In the genomic region with DNA sequence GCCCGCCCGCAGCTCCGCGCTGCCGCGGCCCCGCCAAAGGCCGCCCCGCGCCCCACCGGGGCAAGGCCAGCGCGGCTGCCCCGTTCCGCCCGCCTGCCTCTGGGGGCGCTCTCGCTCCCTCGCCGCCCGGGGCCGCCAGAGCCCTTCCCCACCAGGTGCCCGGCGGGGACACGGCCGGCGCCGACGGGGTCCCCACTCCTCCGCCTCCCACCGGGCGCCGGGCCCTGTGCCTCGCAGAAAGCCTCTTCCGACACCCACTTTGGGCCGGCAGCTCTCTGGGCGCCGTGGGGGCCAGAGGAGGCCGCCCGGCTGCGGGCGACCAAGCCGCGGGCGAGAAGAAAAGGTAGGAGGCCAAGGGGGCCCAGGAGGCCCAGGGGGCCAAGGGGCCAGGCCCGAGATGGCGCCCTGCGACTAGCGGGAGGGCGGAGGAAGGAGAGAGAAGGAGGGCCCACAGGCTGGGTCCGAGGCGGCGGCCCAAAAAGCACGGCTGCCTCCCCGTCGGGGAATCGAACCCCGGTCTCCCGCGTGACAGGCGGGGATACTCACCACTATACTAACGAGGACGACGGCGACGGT, we compare ENCODE assay signal across 10 cellular contexts. TPM values are rescaled to one million over a fixed set of nuclear protein-coding genes. Genes with fewer than 3 reads are reported as not detected.
A peak's percentile ranks its signal among the peaks of the same experiment; 100 is the strongest.
DNase-seq lines count a peak whose midpoint lies in the region; ATAC-seq lines count a peak whose summit lies in the region.
"Not testable (repeated sequence)": the region's sequence is repeated elsewhere in the genome, so short reads cannot be mapped to it uniquely, and the experiment has no call there.
"Had no signal": no experiment of that assay in that cellular context is flagged by ENCODE, and none has a peak within 500 bp of the region (broad histone marks: within the 10 kb centered on the region; RNA-seq: fewer than 3 reads in every experiment).

No MANE protein-coding gene starts in this region.

- intact Hi-C loops in activated CD4-positive, alpha-beta T cell treated with anti-CD3 and anti-CD28 coated beads for 36 hours (cut with DNase I, micrococcal nuclease); left colon (cut with DNase I, micrococcal nuclease); aorta (cut with DNase I): not testable (repeated sequence)

- H3K4me3 Mint-ChIP-seq in activated CD4-positive, alpha-beta T cell treated with anti-CD3 and anti-CD28 coated beads for 36 hours, result not testable (repeated sequence)

- H3K36me3 Mint-ChIP-seq in activated CD4-positive, alpha-beta T cell treated with anti-CD3 and anti-CD28 coated beads for 36 hours (ENCODE audit: low read depth), result not testable (repeated sequence)

- not testable (repeated sequence) for H3K4me3 ChIP-seq in aorta (ENCODE audit: low read length in 2 of 2)

- DNase-seq in activated CD4-positive, alpha-beta T cell treated with anti-CD3 and anti-CD28 coated beads for 36 hours; left colon; aorta: not testable (repeated sequence)

- not testable (repeated sequence) for H3K27ac ChIP-seq in aorta (ENCODE audit: low read depth in 1 of 2, low read length in 2 of 2)

- not testable (repeated sequence) for H3K36me3 ChIP-seq in aorta (ENCODE audit: control insufficient read depth in 1 of 2, insufficient read depth in 2 of 2, low read length in 1 of 2)

- peak; percentile 21 for ATAC-seq in GM18870 (IDR thresholded peaks at IDR 0.05; ENCODE audit: unreplicated experiment)
- peak; percentile 27 for ATAC-seq in GM21367 (IDR thresholded peaks at IDR 0.05; ENCODE audit: unreplicated experiment)
- peak; percentile 27 for ATAC-seq in HG02610 (IDR thresholded peaks at IDR 0.05; ENCODE audit: unreplicated experiment)
- ATAC-seq in HG03060 (IDR thresholded peaks at IDR 0.05; ENCODE audit: low read depth, unreplicated experiment), result peak; percentile 13
- ATAC-seq in HG03460 (IDR thresholded peaks at IDR 0.05; ENCODE audit: unreplicated experiment), result peak; percentile 20
- peak; percentile 40 for ATAC-seq in activated CD4-positive, alpha-beta T cell treated with anti-CD3 and anti-CD28 coated beads for 36 hours
- peak; percentile 16 for ATAC-seq in left colon
- peak; percentile 24 for ATAC-seq in aorta (ENCODE audit: low FRiP score)

- POLR2A ChIA-PET in activated CD4-positive, alpha-beta T cell treated with anti-CD3 and anti-CD28 coated beads for 36 hours (lab: Charles Lee), result not testable (repeated sequence)

- CTCF ChIA-PET in activated CD4-positive, alpha-beta T cell treated with anti-CD3 and anti-CD28 coated beads for 36 hours (lab: Charles Lee), result not testable (repeated sequence)

- not testable (repeated sequence) for H3K27ac Mint-ChIP-seq in activated CD4-positive, alpha-beta T cell treated with anti-CD3 and anti-CD28 coated beads for 36 hours

- not testable (repeated sequence) for H3K4me1 Mint-ChIP-seq in activated CD4-positive, alpha-beta T cell treated with anti-CD3 and anti-CD28 coated beads for 36 hours

- not testable (repeated sequence) for H3K27me3 ChIP-seq in aorta (ENCODE audit: control insufficient read depth in 1 of 2, insufficient read depth in 2 of 2, low read length in 1 of 2)

- H3K9me3 ChIP-seq in aorta (ENCODE audit: control insufficient read depth, low read length), result not testable (repeated sequence)

- not testable (repeated sequence) for H3K4me1 ChIP-seq in aorta (ENCODE audit: control insufficient read depth in 1 of 2, insufficient read depth in 2 of 2, low read length in 2 of 2)

- WGBS in aorta, 2 donors, result no CpG with 5 or more reads among the region's 66 CpGs

- H3K27me3 Mint-ChIP-seq in activated CD4-positive, alpha-beta T cell treated with anti-CD3 and anti-CD28 coated beads for 36 hours, result peaks cover 27% of the 10 kb centered on the region

- not testable (repeated sequence) for H3K9me3 Mint-ChIP-seq in activated CD4-positive, alpha-beta T cell treated with anti-CD3 and anti-CD28 coated beads for 36 hours (ENCODE audit: low read depth)

RNA-seq across cellular contexts. Expression of a gene that starts 35.2 kb away (rescaled TPM):
- not detected for total RNA-seq in activated CD4-positive, alpha-beta T cell treated with anti-CD3 and anti-CD28 coated beads for 36 hours
- 10 to 100 TPM in 1 of 2 donors, 1 to 10 TPM in 1; 5.5 to 17.4 TPM for total RNA-seq in left colon
- total RNA-seq in aorta, result 100 to 1,000 TPM in 1 of 2 donors, 10 to 100 TPM in 1; 83.1 to 113 TPM
- polyA plus RNA-seq in aorta, result 10 to 100 TPM; 13.3 to 83.1 TPM
- total RNA-seq: activated naive CD8-positive, alpha-beta T cell treated with anti-CD3 and anti-CD28 coated beads for 36 hours; bronchial epithelial cell had no signal

RNA-seq across cellular contexts. Expression of a gene that starts 54.3 kb away (rescaled TPM):
- under 1 TPM; 0.11 to 0.14 TPM for total RNA-seq in activated CD4-positive, alpha-beta T cell treated with anti-CD3 and anti-CD28 coated beads for 36 hours
- 1 to 10 TPM in 1 of 2 donors, under 1 TPM in 1; 0.64 to 1.4 TPM for total RNA-seq in left colon
- total RNA-seq in aorta, result 10 to 100 TPM in 1 of 2 donors, 1 to 10 TPM in 1; 9.0 to 19.0 TPM
- polyA plus RNA-seq in aorta, result 1 to 10 TPM; 1.1 to 1.4 TPM

Comparison
In these comparisons a context has a peak if more than half of its experiments do, and no peak if none do; other contexts are left out.
1. RNA of a gene that starts 35.2 kb away (total RNA-seq): 83.1 to 113 TPM in aorta and 5.5 to 17.4 TPM in left colon; not detected in activated CD4-positive, alpha-beta T cell treated with anti-CD3 and anti-CD28 coated beads for 36 hours; every median in the first group is over 4 times any median in the second.
2. RNA of a gene that starts 54.3 kb away (total RNA-seq): 9.0 to 19.0 TPM in aorta; 0.64 to 1.4 TPM in left colon and 0.11 to 0.14 TPM in activated CD4-positive, alpha-beta T cell treated with anti-CD3 and anti-CD28 coated beads for 36 hours; every median in the first group is over 4 times any median in the second.
3. Peak in every context shown above with its lines, with median percentiles within 50 percentile points of each other: ATAC-seq.